ENCODE assay signal across 18 cellular contexts in the genomic region with DNA sequence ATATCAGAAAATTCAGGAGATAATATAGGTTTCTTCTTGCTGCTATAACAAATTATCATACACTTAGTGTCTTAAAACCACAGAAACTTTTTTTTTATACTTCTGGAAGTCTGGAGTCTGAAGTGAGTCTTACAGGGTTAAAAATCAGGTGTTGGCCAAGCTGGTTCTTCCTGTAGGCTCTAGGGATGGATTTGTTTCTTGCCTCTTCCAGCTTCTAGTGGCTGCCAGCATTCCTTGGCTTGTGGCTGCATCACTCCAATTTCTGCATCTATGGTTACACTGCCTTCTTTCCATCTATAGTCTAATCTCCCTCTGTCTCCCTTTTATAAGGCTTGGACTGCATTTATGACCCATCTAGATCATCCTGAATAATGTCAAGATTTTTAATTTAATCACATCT.
"Had no signal": no experiment of that assay in that cellular context is flagged by ENCODE, and none has a peak within 500 bp of the region (broad histone marks: within the 10 kb centered on the region; RNA-seq: fewer than 3 reads in every experiment).

No MANE protein-coding gene starts in this region.

- H3K27me3 Mint-ChIP-seq: naive thymus-derived CD8-positive, alpha-beta T cell; progenitor cell of endocrine pancreas; type B pancreatic cell had no signal

- H3K27me3 ChIP-seq: colonic mucosa, heart left ventricle, neural progenitor cell, pancreas had no signal

- H3K27ac ChIP-seq: colonic mucosa, heart left ventricle, neural progenitor cell, pancreas had no signal

- H3K4me3 ChIP-seq: colonic mucosa, heart left ventricle, mucosa of descending colon, neural progenitor cell, pancreas had no signal

- H3K9me3 ChIP-seq: colonic mucosa, pancreas had no signal

- H3K4me1 Mint-ChIP-seq: neural progenitor cell had no signal

- H3K4me2 ChIP-seq: neural progenitor cell had no signal

- H3K27ac Mint-ChIP-seq: naive thymus-derived CD8-positive, alpha-beta T cell; neural progenitor cell; progenitor cell of endocrine pancreas; type B pancreatic cell had no signal

- ATAC-seq: esophagus mucosa; heart left ventricle; left colon; left ventricle myocardium superior; mucosa of descending colon; naive thymus-derived CD8-positive, alpha-beta T cell; pancreas; right cardiac atrium had no signal

- H3K4me3 Mint-ChIP-seq: naive thymus-derived CD8-positive, alpha-beta T cell; neural progenitor cell; type B pancreatic cell had no signal

- DNase-seq: colonic mucosa; dermis blood vessel endothelial cell; heart left ventricle; hippocampal formation; left colon; left ventricle myocardium superior; mucosa of descending colon; naive thymus-derived CD8-positive, alpha-beta T cell; nucleus accumbens; pancreas; right cardiac atrium; small intestine; stimulated activated CD4-positive, alpha-beta T cell treated with anti-CD3 and anti-CD28 coated beads, Interleukin-12 subunit alpha, Interleukin-12 subunit beta, amount 100 ng/mL, for 4 hours; stimulated activated naive CD4-positive, alpha-beta T cell treated with Interleukin-2 at 50 U/mL for 16 hours had no signal

- H3K9ac ChIP-seq: neural progenitor cell had no signal

- H3K4me1 ChIP-seq: colonic mucosa, neural progenitor cell, pancreas had no signal

- H3K36me3 ChIP-seq: colonic mucosa, pancreas had no signal

- H2AFZ ChIP-seq: neural progenitor cell had no signal
